29 cellular contexts compared by ENCODE assay signal in the genomic region with DNA sequence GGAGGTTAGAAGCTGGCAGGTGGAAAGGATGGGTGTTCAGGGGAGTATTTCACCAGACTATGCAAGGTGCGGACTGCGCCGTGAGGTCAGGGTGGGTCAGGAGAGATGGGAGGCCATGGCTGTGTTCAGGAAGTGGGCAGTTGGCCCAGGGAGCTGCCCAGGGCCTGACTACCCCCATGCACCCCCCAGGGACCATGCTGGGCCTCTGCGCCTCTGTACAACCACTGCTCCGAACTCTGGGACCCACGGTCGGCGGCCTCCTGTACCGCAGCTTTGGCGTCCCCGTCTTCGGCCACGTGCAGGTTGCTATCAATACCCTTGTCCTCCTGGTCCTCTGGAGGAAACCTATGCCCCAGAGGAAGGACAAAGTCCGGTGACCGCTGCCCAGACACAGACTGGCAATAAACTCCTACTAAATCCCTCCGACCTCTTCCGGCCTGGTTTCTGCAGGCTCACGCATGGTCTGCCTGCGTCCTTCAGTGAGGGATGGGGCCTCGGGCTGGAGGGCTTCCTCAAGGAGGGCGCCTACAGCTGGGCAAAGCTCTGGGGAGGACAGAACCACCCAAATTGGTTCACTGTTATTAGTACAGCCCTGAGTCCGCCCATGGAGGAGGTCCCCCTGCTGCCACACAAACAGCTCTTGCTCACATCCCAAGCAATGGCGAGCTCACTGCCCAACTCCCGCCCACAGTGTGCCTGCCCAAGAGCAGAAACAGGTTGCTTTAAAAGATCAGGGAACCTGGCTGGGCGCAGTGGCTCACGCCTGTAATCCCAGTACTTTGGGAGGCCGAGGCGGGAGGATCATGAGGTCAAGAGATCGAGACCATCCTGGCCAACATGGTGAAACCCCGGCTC. TPM values are rescaled to one million over a fixed set of nuclear protein-coding genes. Genes with fewer than 3 reads are reported as not detected.
DNase-seq lines count a peak whose midpoint lies in the region; ATAC-seq and TF ChIP-seq lines count a peak whose summit lies in the region.
"Had no signal": no experiment of that assay in that cellular context is flagged by ENCODE, and none has a peak within 500 bp of the region (broad histone marks: within the 10 kb centered on the region; RNA-seq: fewer than 3 reads in every experiment).

No MANE protein-coding gene starts in this region.

- H3K27ac ChIP-seq in breast epithelium, result peak overlapping the region; percentile 64 to 85
- no peak overlapping the region for H3K27ac ChIP-seq in mammary epithelial cell (ENCODE audit: insufficient read depth, low read depth, low read length)
- peak overlapping the region; percentile 70 for H3K27ac ChIP-seq in PC-3 (ENCODE audit: low read length)
- H3K27ac ChIP-seq in osteoblast (ENCODE audit: low read depth, low read length), result no peak overlapping the region
- H3K27ac ChIP-seq: gastrocnemius medialis, GM23248, hepatocyte, testis, VCaP had no signal

- H3K4me2 ChIP-seq in mammary epithelial cell (ENCODE audit: insufficient read depth, low read depth, low read length) (no peak overlapping the region), PC-3 (ENCODE audit: low read length) (peak overlapping the region; percentile 75), osteoblast (ENCODE audit: insufficient read depth, low read length) (no peak overlapping the region)
- H3K4me2 ChIP-seq: hepatocyte had no signal

- CTCF ChIA-PET in mammary epithelial cell (lab: Charles Lee; ENCODE audit: low non-redundant PET) (interaction anchor here (0.6 kb wide), 1 partner anchor 416 kb away, joined by 3 read pairs; no protein-coding TSS in a partner anchor), PC-3 (lab: Charles Lee) (no interaction called here)

- TF ChIP-seq CTCF in breast epithelium (IDR thresholded peaks at IDR 0.05), result no peak
- no peak for TF ChIP-seq CTCF in mammary epithelial cell (conservative IDR thresholded peaks at IDR 0.05 in 1 of 2, IDR thresholded peaks at IDR 0.05 in 1 of 2; ENCODE audit: extremely low read depth in 1 of 2, insufficient read depth in 1 of 2, low read depth in 1 of 2, low read length in 2 of 2)
- TF ChIP-seq CTCF in PC-3 (conservative IDR thresholded peaks at IDR 0.05; ENCODE audit: low read depth, low read length), result no peak
- no peak for TF ChIP-seq CTCF in osteoblast (IDR thresholded peaks at IDR 0.05; ENCODE audit: extremely low read depth, low read depth, low read length)

- in situ Hi-C loops in mammary epithelial cell (cut with MboI; ENCODE audit: low sequenced_read_pairs in 2 of 2), result no loop called here

- no peaks in the 10 kb centered on the region for H3F3A ChIP-seq in PC-3 (ENCODE audit: low read length, unreplicated experiment)

- H3K9me2 ChIP-seq in PC-3 (replicated peaks; ENCODE audit: low read length), result no peaks in the 10 kb centered on the region

- intact Hi-C loops in breast epithelium (cut with DNase I; ENCODE audit: low total_unique reads) (no loop called here), mammary epithelial cell (cut with micrococcal nuclease) (no loop called here), PC-3 (cut with micrococcal nuclease) (no loop called here), left colon (cut with DNase I, micrococcal nuclease) (no loop called here)

- no peak for TF ChIP-seq POLR2A in breast epithelium (IDR thresholded peaks at IDR 0.05)

- 99% methylated on average over 22 of the region's 30 CpGs for WGBS in mammary epithelial cell (ENCODE audit: low coverage, missing lambda C conversion rate)

- BruUV-seq in mammary epithelial cell (replicated peaks; lab: Mats Ljungman, UMichigan) (no TSS peak), PC-3 (replicated peaks; lab: Mats Ljungman, UMichigan) (no TSS peak)

- ATAC-seq in PC-3 (no peak), left colon (peak; percentile 37)
- ATAC-seq: gastrocnemius medialis; naive thymus-derived CD4-positive, alpha-beta T cell; stimulated activated naive CD8-positive, alpha-beta T cell treated with anti-CD3 and anti-CD28 coated beads, Interleukin-15, Interleukin-2, amounts not matched to agents 100 U/mL and 50 U/mL, for 24 hours had no signal

- H3K4me1 ChIP-seq in breast epithelium, result peaks cover 9 to 10% of the 10 kb centered on the region in 2 donors
- peaks cover 28% of the 10 kb centered on the region for H3K4me1 ChIP-seq in mammary epithelial cell (ENCODE audit: insufficient read depth, low read length)
- H3K4me1 ChIP-seq in PC-3 (ENCODE audit: insufficient read depth, low read length), result peaks cover 33% of the 10 kb centered on the region
- peaks cover 10% of the 10 kb centered on the region for H3K4me1 ChIP-seq in osteoblast (ENCODE audit: insufficient read depth, low read length)

- POLR2A ChIA-PET in PC-3 (lab: Charles Lee; ENCODE audit: unreplicated experiment), result no interaction called here

- dilution Hi-C loops in mammary epithelial cell (cut with HindIII; ENCODE audit: low sequenced_read_pairs), result no loop called here

- H4K20me1 ChIP-seq in mammary epithelial cell (ENCODE audit: insufficient read depth, low read length) (no peaks in the 10 kb centered on the region), PC-3 (ENCODE audit: low read length) (peaks cover 25% of the 10 kb centered on the region), osteoblast (ENCODE audit: insufficient read depth, low read length) (peaks cover 9% of the 10 kb centered on the region)

- H3K27me3 ChIP-seq in breast epithelium, result no peaks in the 10 kb centered on the region
- H3K27me3 ChIP-seq in mammary epithelial cell (ENCODE audit: insufficient read depth, low read length), result no peaks in the 10 kb centered on the region
- no peaks in the 10 kb centered on the region for H3K27me3 ChIP-seq in PC-3 (ENCODE audit: low read length)
- H3K27me3 ChIP-seq in osteoblast (ENCODE audit: insufficient read depth, low read length), result no peaks in the 10 kb centered on the region
- H3K27me3 ChIP-seq: testis had no signal

- H3K9me3 ChIP-seq in breast epithelium (no peaks in the 10 kb centered on the region), mammary epithelial cell (replicated peaks; ENCODE audit: insufficient read depth, low read length) (no peaks in the 10 kb centered on the region), PC-3 (ENCODE audit: low read length) (no peaks in the 10 kb centered on the region), osteoblast (ENCODE audit: low read depth, low read length) (no peaks in the 10 kb centered on the region)
- H3K9me3 ChIP-seq: gastrocnemius medialis, testis had no signal

- H3K79me2 ChIP-seq in mammary epithelial cell (ENCODE audit: insufficient read depth, low read length) (peaks cover 30% of the 10 kb centered on the region), PC-3 (ENCODE audit: low read length) (peaks cover 42% of the 10 kb centered on the region), osteoblast (ENCODE audit: insufficient read depth, low read length) (peaks cover 28% of the 10 kb centered on the region)
- H3K79me2 ChIP-seq: hepatocyte had no signal

- no peak for DNase-seq in breast epithelium (ENCODE audit: low spot score in 2 of 2)
- no peak for DNase-seq in mammary epithelial cell
- no peak for DNase-seq in PC-3
- DNase-seq in left colon, result peak; percentile 63 to 78
- DNase-seq in osteoblast (ENCODE audit: insufficient read length, low spot score, missing footprints), result peak; percentile 74
- DNase-seq in stimulated activated CD4-positive, alpha-beta T cell treated with anti-CD3 and anti-CD28 coated beads, Interleukin-4, amount 100 ng/mL, for 4 hours, result no peak
- no peak for DNase-seq in anterior cingulate cortex (lab: John Stamatoyannopoulos, UW)
- DNase-seq in NCI-H187 treated with DMSO at 0.1 percent for 48 hours (lab: John Stamatoyannopoulos, UW), result no peak
- DNase-seq: activated CD4-positive, alpha-beta T cell treated with anti-CD3 and anti-CD28 coated beads, Interleukin-2, amount 10 ng/mL, durations not matched to agents 24 days and 14 days; activated CD8-positive, alpha-beta memory T cell treated with anti-CD3 and anti-CD28 coated beads for 24 hours; amniotic stem cell; CD4-positive, alpha-beta memory T cell; DMS 273 treated with DMSO at 0.1 percent for 48 hours; EL; gastrocnemius medialis; GM23248; Karpas-422; naive thymus-derived CD4-positive, alpha-beta T cell; NCI-H1417 treated with DMSO at 0.1 percent for 48 hours; NCI-H2081 treated with DMSO at 0.1 percent for 48 hours; NCI-H2227 treated with DMSO at 0.1 percent for 48 hours; NCI-H526 treated with DMSO at 0.1 percent for 48 hours; NK-92 treated with Interleukin-12 subunit alpha and Interleukin-12 subunit beta, amount 100 ng/mL, for 24 hours; stimulated activated naive CD8-positive, alpha-beta T cell treated with anti-CD3 and anti-CD28 coated beads, Interleukin-15, Interleukin-2, amounts not matched to agents 100 U/mL and 50 U/mL, for 24 hours; T-helper 9 cell; testis had no signal

- H3K36me3 ChIP-seq in breast epithelium (no peaks in the 10 kb centered on the region), mammary epithelial cell (ENCODE audit: insufficient read depth, low read length) (peaks cover 6% of the 10 kb centered on the region), PC-3 (ENCODE audit: low read depth, low read length) (peaks cover 12% of the 10 kb centered on the region; the same call in 1 of the 2 replicates), osteoblast (ENCODE audit: insufficient read depth, low read length) (no peaks in the 10 kb centered on the region)
- H3K36me3 ChIP-seq: gastrocnemius medialis had no signal

- H3K4me3 ChIP-seq in breast epithelium (no peak overlapping the region), mammary epithelial cell (replicated peaks in 1 of 3; ENCODE audit: insufficient read depth in 1 of 3, low read depth in 2 of 3, low read length in 3 of 3) (no peak overlapping the region), PC-3 (ENCODE audit: low read length) (no peak overlapping the region), osteoblast (ENCODE audit: insufficient read depth, low read length) (no peak overlapping the region)
- H3K4me3 ChIP-seq: gastrocnemius medialis, GM23248, hepatocyte, testis had no signal

- H2AFZ ChIP-seq in mammary epithelial cell (ENCODE audit: low read depth, low read length) (no peak overlapping the region), PC-3 (ENCODE audit: low read length) (no peak overlapping the region), osteoblast (ENCODE audit: low read length) (no peak overlapping the region)
- H2AFZ ChIP-seq: GM23248, hepatocyte had no signal

- H3K9ac ChIP-seq in mammary epithelial cell (ENCODE audit: insufficient read depth, low read length), result no peak overlapping the region
- peak overlapping the region; percentile 45; the same call in 1 of the 2 replicates for H3K9ac ChIP-seq in PC-3 (ENCODE audit: low read length)
- H3K9ac ChIP-seq: GM23248 had no signal

RNA-seq across cellular contexts. Expression of gene PHLDA2, which starts 4.2 kb away (rescaled TPM):
- total RNA-seq in breast epithelium, result 1 to 10 TPM in 2 of 3 donors, not detected in 1; 2.0 to 2.3 TPM
- total RNA-seq in mammary epithelial cell, result 100 to 1,000 TPM in 1 of 2 donors, 1 to 10 TPM in 1; 9.5 to 164 TPM
- polyA plus RNA-seq in mammary epithelial cell, result 81.0 TPM
- 23.0 TPM for polyA minus RNA-seq in mammary epithelial cell
- total RNA-seq in PC-3 (2014; rRNA removed), result 101 and 110 TPM in 2 replicates
- total RNA-seq in left colon, result 10 to 100 TPM; 29.9 to 36.7 TPM
- total RNA-seq in osteoblast, result 2.5 and 3.8 TPM in 2 replicates
- total RNA-seq: skeletal muscle tissue had no signal
- polyA plus RNA-seq: naive thymus-derived CD4-positive, alpha-beta T cell had no signal

RNA-seq across cellular contexts. Expression of gene CDKN1C, which starts 39.5 kb away (rescaled TPM):
- 100 to 1,000 TPM in 1 of 3 donors, 10 to 100 TPM in 2; 48.2 to 136 (median 88.8) TPM for total RNA-seq in breast epithelium
- under 1 TPM; 0.38 to 0.50 TPM for total RNA-seq in mammary epithelial cell
- polyA plus RNA-seq in mammary epithelial cell, result 0.08 TPM
- not detected for polyA minus RNA-seq in mammary epithelial cell
- 12.0 and 12.9 TPM in 2 replicates for total RNA-seq in PC-3 (2014; rRNA removed)
- 10 to 100 TPM in 1 of 2 donors, 1 to 10 TPM in 1; 5.8 to 10.6 TPM for total RNA-seq in left colon
- total RNA-seq in osteoblast, result 10.9 and 13.3 TPM in 2 replicates

Comparison
In these comparisons a context has a peak if more than half of its experiments do, and no peak if none do; other contexts are left out.
1. H3K27ac ChIP-seq: peak in breast epithelium (2 of 2) and PC-3 (single experiment); none in mammary epithelial cell (single experiment) and osteoblast (single experiment).
2. DNase-seq: peak in left colon (2 of 2) and osteoblast (single experiment); none in breast epithelium (0 of 2), mammary epithelial cell (single experiment), PC-3 (single experiment), stimulated activated CD4-positive, alpha-beta T cell treated with anti-CD3 and anti-CD28 coated beads, Interleukin-4, amount 100 ng/mL, for 4 hours (0 of 2), anterior cingulate cortex (0 of 58) and NCI-H187 treated with DMSO at 0.1 percent for 48 hours (single experiment).